ENCODE assay signal across 7 cellular contexts in the genomic region with DNA sequence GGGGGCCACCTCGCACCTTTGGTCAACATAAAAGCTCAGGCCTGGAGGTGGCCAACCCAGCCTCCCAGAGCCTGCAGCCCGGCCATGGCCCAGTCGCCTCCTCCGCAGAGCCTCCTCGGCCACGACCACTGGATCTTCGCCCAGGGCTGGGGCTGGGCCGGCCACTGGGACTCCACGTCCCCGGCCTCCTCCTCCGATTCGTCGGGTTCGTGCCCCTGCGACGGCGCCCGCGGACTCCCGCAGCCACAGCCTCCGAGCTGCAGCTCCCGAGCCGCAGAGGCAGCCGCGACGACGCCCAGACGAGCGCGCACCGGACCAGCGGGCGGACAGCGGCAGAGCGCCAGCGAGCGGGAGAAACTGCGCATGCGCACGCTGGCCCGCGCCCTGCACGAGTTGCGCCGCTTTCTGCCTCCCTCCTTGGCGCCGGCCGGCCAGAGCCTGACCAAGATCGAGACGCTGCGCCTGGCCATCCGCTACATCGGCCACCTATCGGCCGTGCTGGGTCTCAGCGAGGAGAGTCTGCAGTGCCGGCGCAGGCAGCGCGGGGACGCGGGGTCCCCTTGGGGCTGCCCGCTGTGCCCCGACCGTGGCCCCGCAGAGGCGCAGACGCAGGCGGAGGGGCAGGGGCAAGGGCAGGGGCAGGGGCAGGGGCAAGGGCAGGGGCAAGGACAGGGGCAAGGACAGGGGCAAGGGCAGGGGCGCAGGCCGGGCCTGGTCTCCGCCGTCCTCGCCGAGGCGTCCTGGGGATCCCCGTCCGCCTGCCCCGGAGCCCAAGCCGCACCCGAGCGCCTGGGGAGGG. TPM values are rescaled to one million over a fixed set of nuclear protein-coding genes. Genes with fewer than 3 reads are reported as not detected.
DNase-seq lines count a peak whose midpoint lies in the region; ATAC-seq and TF ChIP-seq lines count a peak whose summit lies in the region.

A gene with protein sequence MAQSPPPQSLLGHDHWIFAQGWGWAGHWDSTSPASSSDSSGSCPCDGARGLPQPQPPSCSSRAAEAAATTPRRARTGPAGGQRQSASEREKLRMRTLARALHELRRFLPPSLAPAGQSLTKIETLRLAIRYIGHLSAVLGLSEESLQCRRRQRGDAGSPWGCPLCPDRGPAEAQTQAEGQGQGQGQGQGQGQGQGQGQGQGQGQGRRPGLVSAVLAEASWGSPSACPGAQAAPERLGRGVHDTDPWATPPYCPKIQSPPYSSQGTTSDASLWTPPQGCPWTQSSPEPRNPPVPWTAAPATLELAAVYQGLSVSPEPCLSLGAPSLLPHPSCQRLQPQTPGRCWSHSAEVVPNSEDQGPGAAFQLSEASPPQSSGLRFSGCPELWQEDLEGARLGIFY (plus strand): TSS at position 59 of the 799 bp plus-strand sequence. CDS start 26 bp downstream, at position 85.

- DNase-seq in GM13977 (ENCODE audit: low spot score), result peak; percentile 90
- DNase-seq in HPDE6-E6E7 (ENCODE audit: extremely low spot score), result peak; percentile 53
- DNase-seq in SJCRH30, result peak; percentile 36 to 54
- DNase-seq in activated naive CD4-positive, alpha-beta T cell treated with anti-CD3 and anti-CD28 coated beads, Interleukin-2, amount 50 U/mL, for 72 hours (ENCODE audit: low spot score in 2 of 2), result peak; percentile 64 to 65
- DNase-seq in cardiac muscle cell (ENCODE audit: low read depth in 1 of 2, low spot score in 1 of 2), result peak; percentile 89 to 91
- DNase-seq in ovary, result peak; percentile 81 to 92 (median 85)
- DNase-seq in tibial nerve (ENCODE audit: low spot score in 2 of 2), result peak; percentile 66 to 72

- intact Hi-C loops in ovary (cut with DNase I), result loop anchor here in 1 of 4 donors (10.0 kb wide), 1 partner anchor 98 kb away; no protein-coding TSS in a partner anchor

- in situ Hi-C loops in GM13977 (cut with MboI; ENCODE audit: low pct_unique_long_range_greater_than_20kb, low sequenced_read_pairs, unreplicated experiment), result no loop called here

- H3K27ac ChIP-seq in SJCRH30 (no peak within 1 kb of the TSS), cardiac muscle cell (no peak within 1 kb of the TSS), ovary (no peak within 1 kb of the TSS), tibial nerve (peak within 1 kb of the TSS in 3 of 4 donors; percentile 14 to 74 (median 60))

- no peaks in the 10 kb centered on the region for H3K36me3 Mint-ChIP-seq in activated naive CD4-positive, alpha-beta T cell treated with anti-CD3 and anti-CD28 coated beads, Interleukin-2, amount 50 U/mL, for 72 hours

- no peak for TF ChIP-seq EP300 in ovary (IDR thresholded peaks at IDR 0.05)
- peak in 1 of 2 donors; percentile 41 for TF ChIP-seq EP300 in tibial nerve (IDR thresholded peaks at IDR 0.05)

- no peaks in the 10 kb centered on the region for H3K9me3 ChIP-seq in SJCRH30 (replicated peaks)
- no peaks in the 10 kb centered on the region for H3K9me3 ChIP-seq in cardiac muscle cell (ENCODE audit: low read depth)
- H3K9me3 ChIP-seq in ovary, result no peaks in the 10 kb centered on the region
- H3K9me3 ChIP-seq in tibial nerve, result no peaks in the 10 kb centered on the region

- H3K4me3 ChIP-seq in SJCRH30 (peak within 1 kb of the TSS; percentile 40), cardiac muscle cell (peak within 1 kb of the TSS; percentile 7), ovary (peak within 1 kb of the TSS; percentile 41), tibial nerve (peak within 1 kb of the TSS; percentile 31 to 57 (median 50))

- 0 out of 2 replicates have a peak, but pooled peaks cover 5% of the 10 kb centered on the region for H3K27me3 ChIP-seq in SJCRH30
- H3K27me3 ChIP-seq in cardiac muscle cell, result no peaks in the 10 kb centered on the region
- H3K27me3 ChIP-seq in ovary, result no peaks in the 10 kb centered on the region
- no peaks in the 10 kb centered on the region for H3K27me3 ChIP-seq in tibial nerve

- ATAC-seq in activated naive CD4-positive, alpha-beta T cell treated with anti-CD3 and anti-CD28 coated beads, Interleukin-2, amount 50 U/mL, for 72 hours, result peak; percentile 77 to 78

- H3K36me3 ChIP-seq in SJCRH30 (no peaks in the 10 kb centered on the region), cardiac muscle cell (no peaks in the 10 kb centered on the region), ovary (no peaks in the 10 kb centered on the region), tibial nerve (no peaks in the 10 kb centered on the region)

- TF ChIP-seq CTCF in GM13977 (IDR thresholded peaks at IDR 0.05; ENCODE audit: extremely low read depth, insufficient read depth, missing control alignments) (peak; percentile 18), cardiac muscle cell (IDR thresholded peaks at IDR 0.05; ENCODE audit: low read depth, low read length) (peak; percentile 40), ovary (IDR thresholded peaks at IDR 0.05) (peak in 2 of 3 donors; percentile 56 to 67), tibial nerve (IDR thresholded peaks at IDR 0.05) (peak; percentile 31 to 80 (median 46))

- no peak for TF ChIP-seq POLR2A in ovary (IDR thresholded peaks at IDR 0.05)
- TF ChIP-seq POLR2A in tibial nerve (IDR thresholded peaks at IDR 0.05), result peak in 1 of 2 donors; percentile 41

- H3K4me1 ChIP-seq in SJCRH30 (no peaks in the 10 kb centered on the region), cardiac muscle cell (ENCODE audit: low read depth) (peaks cover 10% of the 10 kb centered on the region), ovary (ENCODE audit: insufficient read depth) (no peaks in the 10 kb centered on the region), tibial nerve (peaks cover 0 to 18% (median 6%) of the 10 kb centered on the region in 4 donors)

- no peak within 1 kb of the TSS for H3K27ac Mint-ChIP-seq in activated naive CD4-positive, alpha-beta T cell treated with anti-CD3 and anti-CD28 coated beads, Interleukin-2, amount 50 U/mL, for 72 hours

- WGBS in ovary, 3 donors, result 4 to 11% (median 10%) methylated on average over 27 to 82 of the region's 82 CpGs
- 2 to 3% methylated on average over 17 to 59 of the region's 82 CpGs for WGBS in tibial nerve, 2 donors

- no peaks in the 10 kb centered on the region for H3K9me3 Mint-ChIP-seq in activated naive CD4-positive, alpha-beta T cell treated with anti-CD3 and anti-CD28 coated beads, Interleukin-2, amount 50 U/mL, for 72 hours

RNA-seq across cellular contexts. Expression of the gene that starts here (rescaled TPM):
- not detected in 2 replicates for total RNA-seq in SJCRH30 (2014; rRNA removed; shearing (Covaris generic))
- total RNA-seq in activated naive CD4-positive, alpha-beta T cell treated with anti-CD3 and anti-CD28 coated beads, Interleukin-2, amount 50 U/mL, for 72 hours, result not detected
- total RNA-seq in cardiac muscle cell, result 0.32 and 2.4 TPM in 2 replicates
- polyA plus RNA-seq in cardiac muscle cell, result 1.1 and 2.5 TPM in 2 replicates
- not detected for total RNA-seq in ovary
- polyA plus RNA-seq in ovary, result under 1 TPM in 1 of 2 donors, not detected in 1; 0.19 TPM
- total RNA-seq in tibial nerve, result 1 to 10 TPM in 1 of 4 donors, not detected in 3; 1.5 TPM

Comparison
In these comparisons a context has a peak if more than half of its experiments do, and no peak if none do; other contexts are left out.
1. Peak in DNase-seq and H3K4me3 ChIP-seq in SJCRH30; RNA of the gene not detected or under 1 TPM.
2. Peak in DNase-seq and ATAC-seq in activated naive CD4-positive, alpha-beta T cell treated with anti-CD3 and anti-CD28 coated beads, Interleukin-2, amount 50 U/mL, for 72 hours; RNA of the gene not detected or under 1 TPM.
3. Peak in DNase-seq and H3K4me3 ChIP-seq in ovary; RNA of the gene not detected or under 1 TPM.
4. H3K27ac ChIP-seq: peak in tibial nerve (3 of 4); none in SJCRH30 (single experiment), cardiac muscle cell (single experiment) and ovary (0 of 2).
5. Peak in every context shown above with its lines, with median percentiles within 50 percentile points of each other: DNase-seq, CTCF ChIP-seq and H3K4me3 ChIP-seq.